Comparison of ENCODE assay signal across 19 cellular contexts in the genomic region with DNA sequence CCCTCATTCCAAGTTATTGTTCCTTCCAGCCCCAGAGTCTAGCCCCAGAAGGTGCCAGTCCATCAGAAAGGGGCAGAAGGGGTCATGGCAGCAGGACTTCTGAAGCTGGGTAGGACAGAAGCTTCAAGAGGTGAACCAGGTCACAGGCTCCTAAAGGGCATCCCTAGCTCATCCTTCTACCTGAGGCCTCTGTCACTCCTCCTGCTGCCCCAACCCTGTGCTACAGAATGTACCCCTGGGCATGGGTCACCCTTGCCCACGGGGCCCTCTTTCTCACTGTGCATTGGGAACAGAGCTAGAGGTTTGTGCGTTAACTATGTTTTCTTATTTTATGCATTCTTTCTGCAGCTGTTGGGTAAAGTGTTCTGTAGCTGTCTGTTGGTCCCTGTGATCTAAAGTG. TPM values are rescaled to one million over a fixed set of nuclear protein-coding genes. Genes with fewer than 3 reads are reported as not detected.
DNase-seq lines count a peak whose midpoint lies in the region; ATAC-seq and TF ChIP-seq lines count a peak whose summit lies in the region.
"Had no signal": no experiment of that assay in that cellular context is flagged by ENCODE, and none has a peak within 500 bp of the region (broad histone marks: within the 10 kb centered on the region; RNA-seq: fewer than 3 reads in every experiment).

No MANE protein-coding gene starts in this region.

- TF ChIP-seq CTCF in RWPE2 (IDR thresholded peaks at IDR 0.05; ENCODE audit: poor library complexity, severe bottlenecking): no peak
- TF ChIP-seq CTCF in thyroid gland (IDR thresholded peaks at IDR 0.05): no peak

- H3K27me3 ChIP-seq in RWPE2 (ENCODE audit: insufficient read depth, poor library complexity, severe bottlenecking) (no peaks in the 10 kb centered on the region), neuronal stem cell (ENCODE audit: control insufficient read depth in 3 of 3, insufficient read depth in 3 of 3, low read depth in 1 of 3, low read length in 3 of 3) (no peaks in the 10 kb centered on the region), thyroid gland (no peaks in the 10 kb centered on the region)
- H3K27me3 ChIP-seq: BLaER1 had no signal

- no peak overlapping the region for H2BK15ac ChIP-seq in neuronal stem cell (ENCODE audit: low read length)

- no peak overlapping the region for H2BK12ac ChIP-seq in neuronal stem cell (ENCODE audit: low read length)

- peaks cover 1% of the 10 kb centered on the region for H3K79me1 ChIP-seq in neuronal stem cell (ENCODE audit: low read depth, low read length)

- no peak overlapping the region for H3K4me2 ChIP-seq in neuronal stem cell (ENCODE audit: insufficient read depth, low read length, poor library complexity, severe bottlenecking)
- H3K4me2 ChIP-seq: BLaER1 had no signal

- H4K8ac ChIP-seq in neuronal stem cell (ENCODE audit: low read depth, low read length): no peak overlapping the region

- no CpG with 5 or more reads among the region's 2 CpGs for WGBS in neuronal stem cell (ENCODE audit: extremely low coverage in 2 of 2, insufficient read length in 2 of 2, insufficient replicate concordance in 1 of 2), 2 donors
- 88 to 91% methylated on average over 2 of the region's 2 CpGs for WGBS in thyroid gland, 2 donors

- peaks cover 15% of the 10 kb centered on the region for H3K4me1 ChIP-seq in RWPE2 (ENCODE audit: insufficient read depth, poor library complexity, severe bottlenecking)
- H3K4me1 ChIP-seq in neuronal stem cell (ENCODE audit: control insufficient read depth in 2 of 2, insufficient read depth in 1 of 2, low read depth in 1 of 2, low read length in 2 of 2): peaks cover 0 to 7% of the 10 kb centered on the region in 2 donors
- H3K4me1 ChIP-seq in thyroid gland: peaks cover 32 to 40% of the 10 kb centered on the region in 2 donors

- no peak overlapping the region for H3K9ac ChIP-seq in neuronal stem cell (ENCODE audit: low read depth, low read length, poor library complexity)
- H3K9ac ChIP-seq: BLaER1, GM23248 had no signal

- peak overlapping the region; percentile 89 for H3K14ac ChIP-seq in neuronal stem cell (ENCODE audit: low read length)

- H3K36me3 ChIP-seq in RWPE2 (ENCODE audit: low read depth) (no peaks in the 10 kb centered on the region), neuronal stem cell (replicated peaks in 1 of 2; ENCODE audit: control insufficient read depth in 2 of 2, insufficient read depth in 2 of 2, low read length in 2 of 2) (peaks cover 0 to 1% of the 10 kb centered on the region in 2 donors), thyroid gland (no peaks in the 10 kb centered on the region)
- H3K36me3 ChIP-seq: BLaER1 had no signal

- H3K4ac ChIP-seq in neuronal stem cell (ENCODE audit: low read length): no peak overlapping the region

- no peak overlapping the region for H4K91ac ChIP-seq in neuronal stem cell (ENCODE audit: low read depth, low read length, poor library complexity)

- H2BK120ac ChIP-seq in neuronal stem cell (ENCODE audit: low read depth, low read length): no peak overlapping the region

- H3K27ac ChIP-seq in RWPE2 (ENCODE audit: poor library complexity, severe bottlenecking) (no peak overlapping the region), neuronal stem cell (replicated peaks; ENCODE audit: low read length) (no peak overlapping the region), thyroid gland (peak overlapping the region; percentile 49 to 89 (median 77))
- H3K27ac ChIP-seq: BLaER1, C4-2B, GM23248 had no signal

- H3K4me3 ChIP-seq in RWPE2 (ENCODE audit: severe bottlenecking): no peak overlapping the region
- H3K4me3 ChIP-seq in neuronal stem cell (ENCODE audit: low read length in 2 of 2): no peak overlapping the region
- H3K4me3 ChIP-seq in thyroid gland (replicated peaks in 1 of 3): no peak overlapping the region
- H3K4me3 ChIP-seq: BLaER1, GM23248 had no signal

- H3K9me3 ChIP-seq in RWPE2 (ENCODE audit: severe bottlenecking): no peaks in the 10 kb centered on the region
- H3K9me3 ChIP-seq in neuronal stem cell (replicated peaks in 1 of 2; ENCODE audit: control insufficient read depth in 2 of 2, insufficient read depth in 1 of 2, low read depth in 1 of 2, low read length in 2 of 2): no peaks in the 10 kb centered on the region
- no peaks in the 10 kb centered on the region for H3K9me3 ChIP-seq in thyroid gland
- H3K9me3 ChIP-seq: BLaER1, Caco-2 had no signal

- peak overlapping the region; percentile 84 for H2AK5ac ChIP-seq in neuronal stem cell (ENCODE audit: low read depth, low read length)

- peak overlapping the region; percentile 87 for H3K18ac ChIP-seq in neuronal stem cell (ENCODE audit: low read length)

- TF ChIP-seq POLR2A in thyroid gland (IDR thresholded peaks at IDR 0.05): no peak

- DNase-seq in DMS53 (lab: John Stamatoyannopoulos, UW) (peak; percentile 74), RWPE2 (ENCODE audit: low spot score) (peak; percentile 29), neuronal stem cell (ENCODE audit: low spot score) (no peak), thyroid gland (no peak), hypothalamus (lab: John Stamatoyannopoulos, UW) (no peak), cerebellum (ENCODE audit: low spot score) (no peak), NCI-H1930 (lab: John Stamatoyannopoulos, UW) (no peak)
- DNase-seq: Caco-2; CD4-positive, CD25-positive, alpha-beta regulatory T cell; CD8-positive, alpha-beta T cell; GF-D8; GM23248; H7; HCEC 1CT had no signal

- no peak for ATAC-seq in RWPE2 (ENCODE audit: low read depth)
- no peak for ATAC-seq in GM19035 (IDR thresholded peaks at IDR 0.05; ENCODE audit: unreplicated experiment)
- ATAC-seq: CD8-positive, alpha-beta T cell had no signal

- H2AFZ ChIP-seq in neuronal stem cell (ENCODE audit: low read length): no peak overlapping the region
- H2AFZ ChIP-seq: GM23248 had no signal

- no peak overlapping the region for H3K23ac ChIP-seq in neuronal stem cell (ENCODE audit: low read depth, low read length, poor library complexity)

- intact Hi-C loops in thyroid gland (cut with DNase I): no loop called here

- H2BK5ac ChIP-seq in neuronal stem cell (ENCODE audit: low read length): peak overlapping the region; percentile 75

RNA-seq across cellular contexts. Expression of gene DNAH17, which starts 46.5 kb away (rescaled TPM):
- 0.03 TPM for polyA plus RNA-seq in neuronal stem cell (2013, experiment 1 of 2)
- polyA plus RNA-seq in neuronal stem cell (2013, experiment 2 of 2): 0.04 TPM
- total RNA-seq in thyroid gland (under 1 TPM; 0.21 to 0.67 (median 0.32) TPM), cerebellum (under 0.01 TPM)
- total RNA-seq: G401, GM23248 had no signal
- polyA plus RNA-seq: AG04450 had no signal

Comparison
In these comparisons a context has a peak if more than half of its experiments do, and no peak if none do; other contexts are left out.
1. DNase-seq: peak in DMS53 (single experiment) and RWPE2 (single experiment); none in neuronal stem cell (single experiment), thyroid gland (0 of 2), hypothalamus (0 of 51), cerebellum (single experiment) and NCI-H1930 (0 of 2).
2. H3K27ac ChIP-seq: peak in thyroid gland (3 of 3); none in RWPE2 (single experiment) and neuronal stem cell (single experiment).